In the genomic region with DNA sequence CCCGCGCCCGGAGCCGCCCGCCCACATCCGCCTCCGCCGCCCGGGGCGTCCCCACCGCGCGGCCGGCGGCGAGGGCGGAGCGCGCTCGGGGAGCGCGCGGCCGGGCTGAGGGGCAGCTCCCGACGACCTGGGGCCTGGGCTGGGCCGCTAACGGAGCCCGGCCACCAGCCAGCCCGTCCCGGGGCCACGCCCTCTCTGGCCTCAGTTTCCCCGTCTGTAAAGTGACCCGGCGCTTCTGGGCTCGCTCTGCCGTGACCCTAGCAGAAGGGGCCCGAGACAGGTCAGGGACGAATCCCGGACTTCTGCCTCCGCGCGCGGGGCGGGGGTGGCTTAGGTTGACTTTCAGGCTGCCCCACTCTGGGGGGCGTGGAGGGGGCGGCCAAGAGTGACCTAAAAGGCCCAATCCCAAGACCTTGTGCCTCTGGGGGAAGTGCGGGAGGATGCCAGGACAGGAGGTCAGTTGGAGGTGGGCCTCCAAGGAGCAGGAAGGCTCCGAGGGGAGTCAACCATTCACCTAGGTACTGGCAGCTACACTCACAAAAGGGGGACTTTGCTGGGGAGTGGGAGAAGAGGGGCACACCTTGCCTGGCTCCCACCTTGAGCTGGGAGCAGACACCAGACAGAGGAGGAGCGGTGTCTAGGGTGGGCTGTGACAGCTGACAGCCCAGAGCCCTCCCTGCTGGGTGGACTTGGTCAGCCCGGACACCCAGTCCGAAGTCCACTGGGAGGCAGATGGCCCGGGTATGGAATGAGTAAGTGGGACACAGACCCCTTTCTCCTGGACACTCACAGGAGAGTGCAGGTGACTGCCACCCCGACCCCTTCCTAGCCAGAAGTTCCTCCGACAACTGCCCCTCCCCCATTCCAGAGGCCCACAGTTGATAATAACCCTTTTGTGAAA, we compare ENCODE assay signal across 8 cellular contexts. TPM values are rescaled to one million over a fixed set of nuclear protein-coding genes. Genes with fewer than 3 reads are reported as not detected.
A peak's percentile ranks its signal among the peaks of the same experiment; 100 is the strongest.
DNase-seq lines count a peak whose midpoint lies in the region; ATAC-seq and TF ChIP-seq lines count a peak whose summit lies in the region.

No MANE protein-coding gene starts in this region.

- H3K9ac ChIP-seq in iPS-20b (ENCODE audit: low read depth, low read length): no peak overlapping the region; the same call in 1 of the 2 replicates

- H3K27me3 ChIP-seq in body of pancreas: no peaks in the 10 kb centered on the region
- peaks cover 65% of the 10 kb centered on the region for H3K27me3 ChIP-seq in iPS-20b (ENCODE audit: insufficient read depth, low read length)

- H3K4me1 ChIP-seq in body of pancreas (peaks cover 70% of the 10 kb centered on the region), iPS-20b (ENCODE audit: insufficient read depth, low read length) (peaks cover 13% of the 10 kb centered on the region; the same call in 1 of the 2 replicates)

- ATAC-seq in HG02678 (IDR thresholded peaks at IDR 0.05; ENCODE audit: unreplicated experiment) (peak; percentile 40), body of pancreas (peak; percentile 64), GM19035 (IDR thresholded peaks at IDR 0.05; ENCODE audit: unreplicated experiment) (no peak)

- H3K9me3 ChIP-seq in body of pancreas (no peaks in the 10 kb centered on the region), iPS-20b (ENCODE audit: insufficient read depth, low read depth, low read length) (no peaks in the 10 kb centered on the region)

- peak; percentile 95 for DNase-seq in GM03348 (ENCODE audit: low spot score)
- peak; percentile 52 for DNase-seq in T follicular helper cell (ENCODE audit: low read depth)
- DNase-seq in body of pancreas: peak; percentile 56 to 70 (median 62)
- peak in 3 of 4 experiments; percentile 34 to 58 (median 44) for DNase-seq in stimulated activated CD4-positive, alpha-beta T cell treated with anti-CD3 and anti-CD28 coated beads, Interleukin-1b, Interleukin-23, amount 100 ng/mL, for 24 hours (ENCODE audit: low read depth in 4 of 4, low spot score in 1 of 4)
- DNase-seq in NCI-H2171 (lab: John Stamatoyannopoulos, UW): no peak

- H3K27ac ChIP-seq in body of pancreas: peak overlapping the region; percentile 68 to 89 (median 83)
- no peak overlapping the region for H3K27ac ChIP-seq in iPS-20b (ENCODE audit: low read length)

- TF ChIP-seq CTCF in body of pancreas (IDR thresholded peaks at IDR 0.05): no peak

- no peaks in the 10 kb centered on the region for H3K36me3 ChIP-seq in body of pancreas (replicated peaks in 1 of 2; ENCODE audit: insufficient read depth in 1 of 2, low read depth in 2 of 2)
- no peaks in the 10 kb centered on the region for H3K36me3 ChIP-seq in iPS-20b (ENCODE audit: insufficient read depth, low read depth, low read length)

- WGBS in body of pancreas, 2 donors: 12 to 49% methylated on average over 7 to 27 of the region's 55 CpGs

- peak; percentile 51 to 74 (median 71) for TF ChIP-seq POLR2A in body of pancreas (IDR thresholded peaks at IDR 0.05)

- intact Hi-C loops in body of pancreas (cut with DNase I): no loop called here

- H3K4me3 ChIP-seq in body of pancreas: no peak overlapping the region
- H3K4me3 ChIP-seq in iPS-20b (ENCODE audit: low read length): peak overlapping the region; percentile 65; the same call in 1 of the 2 replicates

RNA-seq across cellular contexts. Expression of gene AKT1, which starts 0.5 kb away (rescaled TPM):
- 100 to 1,000 TPM in 1 of 2 donors, 10 to 100 TPM in 1; 74.2 to 151 TPM for total RNA-seq in body of pancreas

RNA-seq across cellular contexts. Expression of gene ZBTB42, which starts 4.9 kb away (rescaled TPM):
- 10 to 100 TPM; 10.6 to 21.8 TPM for total RNA-seq in body of pancreas

RNA-seq across cellular contexts. Expression of gene SIVA1, which starts 43.1 kb away (rescaled TPM):
- total RNA-seq in body of pancreas: 100 to 1,000 TPM; 111 to 130 TPM
